In genomic region chr7:129144095-129144833, GRCh38 we compare ENCODE assay signal across 8 cellular contexts. TPM values are rescaled to one million over a fixed set of nuclear protein-coding genes. Genes with fewer than 3 reads are reported as not detected.
DNase-seq lines count a peak whose midpoint lies in the region; ATAC-seq, FAIRE-seq and TF ChIP-seq lines count a peak whose summit lies in the region.

Gene TSPAN33 (plus strand): TSS chr7:129144707. CDS start chr7:129144981, 274 bp downstream.

- FAIRE-seq in GM19239 (lab: Jason Lieb, UNC) (no peak), endothelial cell of umbilical vein (lab: Jason Lieb, UNC) (peak; percentile 66)

- no peak within 1 kb of the TSS for H3K9ac ChIP-seq in endothelial cell of umbilical vein (replicated peaks; ENCODE audit: extremely low read depth, insufficient read depth, low read length)

- peak within 1 kb of the TSS; percentile 41 for H2AFZ ChIP-seq in endothelial cell of umbilical vein (ENCODE audit: low read depth, low read length)

- H3K79me2 ChIP-seq in endothelial cell of umbilical vein (ENCODE audit: control insufficient read depth, insufficient read depth, low read length) = no peaks in the 10 kb centered on the region

- POLR2A ChIA-PET in BJ (lab: Charles Lee) (no interaction called here), endothelial cell of umbilical vein (lab: Charles Lee) (no interaction called here)

- dilution Hi-C loops in endothelial cell of umbilical vein (cut with MboI; ENCODE audit: extremely low pct_ligation_motif_present, low sequenced_read_pairs) = no loop called here

- H4K20me1 ChIP-seq in endothelial cell of umbilical vein (replicated peaks; ENCODE audit: control insufficient read depth, extremely low read depth, insufficient read depth, low read length) = no peaks in the 10 kb centered on the region

- no peaks in the 10 kb centered on the region for H3K9me3 ChIP-seq in endothelial cell of umbilical vein (replicated peaks; ENCODE audit: control insufficient read depth, insufficient read depth, low read length)

- H3K27me3 ChIP-seq in BJ (ENCODE audit: control insufficient read depth, insufficient read depth, low read length) (peaks cover 39% of the 10 kb centered on the region), endothelial cell of umbilical vein (ENCODE audit: control insufficient read depth in 2 of 2, insufficient read depth in 2 of 2, low read length in 2 of 2) (peaks cover 39 to 43% of the 10 kb centered on the region in 2 experiments)

- TF ChIP-seq POLR2A in endothelial cell of umbilical vein (IDR thresholded peaks at IDR 0.05; ENCODE audit: low read depth, low read length) = no peak

- DNase-seq in BJ (ENCODE audit: low read depth) (peak; percentile 17), GM19239 (ENCODE audit: insufficient read length, low spot score) (peak; percentile 86), NCI-H748 treated with DMSO at 0.1 percent for 48 hours (lab: John Stamatoyannopoulos, UW) (peak; percentile 68), endothelial cell of umbilical vein (ENCODE audit: low read depth, low spot score) (peak; percentile 26), middle frontal gyrus (ENCODE audit: extremely low spot score, low spot score) (peak; percentile 76)
- peak; percentile 35 for DNase-seq in activated CD8-positive, alpha-beta memory T cell treated with anti-CD3 and anti-CD28 coated beads, Interleukin-2, amount 50 U/mL, for 24 hours (ENCODE audit: extremely low read depth)
- DNase-seq in stimulated activated CD8-positive, alpha-beta memory T cell treated with anti-CD3 and anti-CD28 coated beads, Interleukin-15, amount 100 ng/mL, for 48 hours (ENCODE audit: low read depth in 2 of 2) = peak; percentile 57 to 59

- no peak within 1 kb of the TSS for H3K27ac ChIP-seq in endothelial cell of umbilical vein (ENCODE audit: insufficient read depth, low read depth, low read length)

- H3K4me1 ChIP-seq in endothelial cell of umbilical vein (ENCODE audit: control insufficient read depth, extremely low read depth, insufficient read depth, low read length) = peaks cover 9% of the 10 kb centered on the region

- H3K4me2 ChIP-seq in endothelial cell of umbilical vein (ENCODE audit: insufficient read depth, low read length) = peak within 1 kb of the TSS; percentile 57

- CTCF ChIA-PET in BJ (lab: Yijun Ruan, JAX) (interaction anchor here (1.2 kb wide), 1 partner anchor 19 kb away, joined by 3 read pairs; no protein-coding TSS in a partner anchor), endothelial cell of umbilical vein (lab: Charles Lee) (interaction anchor here (1.1 to 5.4 kb wide), 2 partner anchors 12 to 20 kb away, joined by 4 to 50 read pairs; no protein-coding TSS in a partner anchor)

- peak within 1 kb of the TSS; percentile 22 for H3K4me3 ChIP-seq in BJ (ENCODE audit: low read depth, low read length)
- peak within 1 kb of the TSS in 2 of 3 experiments; percentile 27 to 29 for H3K4me3 ChIP-seq in endothelial cell of umbilical vein (replicated peaks in 1 of 3; ENCODE audit: insufficient read depth in 1 of 3, low read depth in 1 of 3, low read length in 3 of 3)

- no TSS peak for BruUV-seq in endothelial cell of umbilical vein (replicated peaks; lab: Mats Ljungman, UMichigan)

- H3K36me3 ChIP-seq in BJ (ENCODE audit: control insufficient read depth, insufficient read depth, low read length) (no peaks in the 10 kb centered on the region), endothelial cell of umbilical vein (ENCODE audit: control insufficient read depth in 2 of 2, extremely low read depth in 1 of 2, insufficient read depth in 2 of 2, low read length in 2 of 2) (no peaks in the 10 kb centered on the region)

- TF ChIP-seq CTCF in BJ (IDR thresholded peaks at IDR 0.05; ENCODE audit: insufficient read depth, low read depth, low read length) = no peak
- no peak for TF ChIP-seq CTCF in endothelial cell of umbilical vein (IDR thresholded peaks at IDR 0.05; ENCODE audit: extremely low read depth in 1 of 2, insufficient read depth in 1 of 2, low read depth in 1 of 2, low read length in 2 of 2)

- intact Hi-C loops in endothelial cell of umbilical vein (cut with micrococcal nuclease) = no loop called here

- ATAC-seq in HG03432 (IDR thresholded peaks at IDR 0.05; ENCODE audit: unreplicated experiment) = peak; percentile 79

- no peaks in the 10 kb centered on the region for H3K9me1 ChIP-seq in endothelial cell of umbilical vein (replicated peaks; ENCODE audit: control insufficient read depth, extremely low read depth, insufficient read depth, low read length)

TF ChIP-seq in endothelial cell of umbilical vein, 7 proteins besides CTCF, POLR2A, EP300 and RAD21:
- TF ChIP-seq MAX (IDR thresholded peaks at IDR 0.05; ENCODE audit: insufficient read depth, insufficient read length) (no peak), JUN (IDR thresholded peaks at IDR 0.05; ENCODE audit: borderline replicate concordance, insufficient read depth, insufficient read length, low read depth) (no peak), POLR2AphosphoS5 (IDR thresholded peaks at IDR 0.05; ENCODE audit: insufficient read depth, low read depth, low read length) (no peak), GATA2 (IDR thresholded peaks at IDR 0.05; ENCODE audit: insufficient read depth, insufficient read length, low read depth, low read length) (no peak), EZH2 (IDR thresholded peaks at IDR 0.05; ENCODE audit: borderline replicate concordance, low read depth, low read length, severe bottlenecking) (no peak), FOS (IDR thresholded peaks at IDR 0.05; ENCODE audit: borderline replicate concordance, insufficient read depth, low read length) (no peak)

RNA-seq across cellular contexts. Expression of gene TSPAN33, which starts in this region (rescaled TPM):
- polyA plus RNA-seq in BJ (2011; rRNA removed) (0.22 and 0.29 TPM in 2 replicates), endothelial cell of umbilical vein (0.21 and 0.32 TPM in 2 replicates)
- polyA minus RNA-seq in BJ (2011; rRNA and poly(A)+ RNA removed) = 0.33 and 0.51 TPM in 2 replicates
- total RNA-seq in endothelial cell of umbilical vein = 0.16 TPM in 1 of 2 replicates, not detected in the other
- polyA plus RNA-seq in endothelial cell of umbilical vein (2011; cell fraction: cytosol; rRNA removed) = 0.31 and 0.42 TPM in 2 replicates
- 0.24 TPM in 1 of 2 replicates, not detected in the other for polyA plus RNA-seq in endothelial cell of umbilical vein (2011; cell fraction: nucleus; rRNA removed)
- 0.58 and 0.80 TPM in 2 replicates for polyA plus RNA-seq in endothelial cell of umbilical vein (2012)
- 0.45 and 0.73 TPM in 2 replicates for polyA minus RNA-seq in endothelial cell of umbilical vein
- polyA minus RNA-seq in endothelial cell of umbilical vein (2011; cell fraction: cytosol; rRNA and poly(A)+ RNA removed) = 2.0 TPM
- not detected in 2 replicates for polyA minus RNA-seq in endothelial cell of umbilical vein (2011; cell fraction: nucleus; rRNA and poly(A)+ RNA removed)

Comparison
In these comparisons a context has a peak if more than half of its experiments do, and no peak if none do; other contexts are left out.
1. Peak in DNase-seq and H3K4me3 ChIP-seq in BJ; RNA of the gene not detected or under 1 TPM.
2. DNase-seq: peak in every context shown above with its lines; median percentile 86 in GM19239; 76 in middle frontal gyrus; 68 in NCI-H748 treated with DMSO at 0.1 percent for 48 hours; 58 in stimulated activated CD8-positive, alpha-beta memory T cell treated with anti-CD3 and anti-CD28 coated beads, Interleukin-15, amount 100 ng/mL, for 48 hours; 35 in activated CD8-positive, alpha-beta memory T cell treated with anti-CD3 and anti-CD28 coated beads, Interleukin-2, amount 50 U/mL, for 24 hours; 26 in endothelial cell of umbilical vein; 17 in BJ.